1 cellular context compared by ENCODE assay signal in the genomic region with DNA sequence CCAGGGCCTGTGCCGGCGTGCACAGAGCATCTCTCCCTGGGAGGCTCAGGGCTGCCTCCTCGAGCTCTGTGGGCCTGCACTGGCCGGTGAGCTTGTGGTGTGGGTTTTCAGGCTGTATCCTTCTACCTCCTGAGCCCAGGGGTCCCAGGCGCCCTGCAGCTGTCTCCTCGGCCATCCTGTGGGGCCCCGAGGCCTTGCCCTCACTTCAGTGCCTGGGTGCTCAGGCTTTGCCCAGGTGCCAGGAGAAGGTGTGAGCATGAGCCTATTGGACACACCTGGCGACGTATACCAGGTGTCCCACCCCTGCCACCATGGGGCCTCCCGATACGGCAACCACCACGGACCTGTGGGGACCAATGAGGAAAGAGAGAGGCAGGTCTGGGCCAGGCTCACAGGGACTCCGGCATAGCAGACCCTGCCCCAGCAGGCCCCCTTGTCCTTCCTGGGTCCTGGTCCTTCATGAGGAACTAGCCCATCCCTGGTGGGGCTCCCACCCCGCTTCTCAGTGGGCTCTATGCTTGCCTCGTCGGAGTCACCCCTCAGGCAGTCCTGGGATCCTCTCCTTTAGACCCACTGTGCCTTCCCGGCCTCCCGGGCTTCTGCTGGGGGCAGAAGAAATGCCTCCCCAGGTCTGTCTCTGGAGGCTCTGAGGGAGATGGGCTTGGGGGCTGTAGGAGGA.
TF ChIP-seq lines count a peak whose summit lies in the region.

No MANE protein-coding gene starts in this region.

TF ChIP-seq in HepG2, 621 proteins besides CTCF, POLR2A, EP300 and RAD21 (continued from another document):
- TF ChIP-seq, protein P1, sequence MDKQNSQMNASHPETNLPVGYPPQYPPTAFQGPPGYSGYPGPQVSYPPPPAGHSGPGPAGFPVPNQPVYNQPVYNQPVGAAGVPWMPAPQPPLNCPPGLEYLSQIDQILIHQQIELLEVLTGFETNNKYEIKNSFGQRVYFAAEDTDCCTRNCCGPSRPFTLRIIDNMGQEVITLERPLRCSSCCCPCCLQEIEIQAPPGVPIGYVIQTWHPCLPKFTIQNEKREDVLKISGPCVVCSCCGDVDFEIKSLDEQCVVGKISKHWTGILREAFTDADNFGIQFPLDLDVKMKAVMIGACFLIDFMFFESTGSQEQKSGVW (CRISPR knock-in tag; IDR thresholded peaks at IDR 0.05; ENCODE audit: borderline replicate concordance): no peak
- TF ChIP-seq DNMT1 (CRISPR knock-in tag; IDR thresholded peaks at IDR 0.05) (no peak), ZNF326 (CRISPR knock-in tag; IDR thresholded peaks at IDR 0.05; ENCODE audit: borderline replicate concordance) (no peak), SKI (IDR thresholded peaks at IDR 0.05; ENCODE audit: partially characterized antibody) (no peak), IKZF4 (CRISPR knock-in tag; IDR thresholded peaks at IDR 0.05; ENCODE audit: borderline replicate concordance, low read depth, not compliant biosample characterization) (no peak), ZNF329 (CRISPR knock-in tag; IDR thresholded peaks at IDR 0.05; ENCODE audit: low read depth) (no peak), PAX8 (CRISPR knock-in tag; IDR thresholded peaks at IDR 0.05; ENCODE audit: borderline replicate concordance) (no peak), KLF15 (CRISPR knock-in tag; IDR thresholded peaks at IDR 0.05; ENCODE audit: borderline replicate concordance) (no peak), RFX1 (IDR thresholded peaks at IDR 0.05) (no peak), ATF7 (IDR thresholded peaks at IDR 0.05) (no peak), ATF7 (CRISPR knock-in tag; IDR thresholded peaks at IDR 0.05) (no peak), SCMH1 (CRISPR knock-in tag; IDR thresholded peaks at IDR 0.05; ENCODE audit: borderline replicate concordance) (no peak), NFE2L1 (CRISPR knock-in tag; IDR thresholded peaks at IDR 0.05; ENCODE audit: borderline replicate concordance) (no peak)
- TF ChIP-seq, protein P2, sequence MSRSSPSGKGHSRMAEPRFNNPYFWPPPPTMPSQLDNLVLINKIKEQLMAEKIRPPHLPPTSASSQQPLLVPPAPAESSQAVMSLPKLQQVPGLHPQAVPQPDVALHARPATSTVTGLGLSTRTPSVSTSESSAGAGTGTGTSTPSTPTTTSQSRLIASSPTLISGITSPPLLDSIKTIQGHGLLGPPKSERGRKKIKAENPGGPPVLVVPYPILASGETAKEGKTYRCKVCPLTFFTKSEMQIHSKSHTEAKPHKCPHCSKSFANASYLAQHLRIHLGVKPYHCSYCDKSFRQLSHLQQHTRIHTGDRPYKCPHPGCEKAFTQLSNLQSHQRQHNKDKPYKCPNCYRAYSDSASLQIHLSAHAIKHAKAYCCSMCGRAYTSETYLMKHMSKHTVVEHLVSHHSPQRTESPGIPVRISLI (CRISPR knock-in tag; IDR thresholded peaks at IDR 0.05; ENCODE audit: borderline replicate concordance): no peak
- TF ChIP-seq, protein P3, sequence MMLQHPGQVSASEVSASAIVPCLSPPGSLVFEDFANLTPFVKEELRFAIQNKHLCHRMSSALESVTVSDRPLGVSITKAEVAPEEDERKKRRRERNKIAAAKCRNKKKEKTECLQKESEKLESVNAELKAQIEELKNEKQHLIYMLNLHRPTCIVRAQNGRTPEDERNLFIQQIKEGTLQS (CRISPR knock-in tag; IDR thresholded peaks at IDR 0.05): no peak
- TF ChIP-seq, protein P4, sequence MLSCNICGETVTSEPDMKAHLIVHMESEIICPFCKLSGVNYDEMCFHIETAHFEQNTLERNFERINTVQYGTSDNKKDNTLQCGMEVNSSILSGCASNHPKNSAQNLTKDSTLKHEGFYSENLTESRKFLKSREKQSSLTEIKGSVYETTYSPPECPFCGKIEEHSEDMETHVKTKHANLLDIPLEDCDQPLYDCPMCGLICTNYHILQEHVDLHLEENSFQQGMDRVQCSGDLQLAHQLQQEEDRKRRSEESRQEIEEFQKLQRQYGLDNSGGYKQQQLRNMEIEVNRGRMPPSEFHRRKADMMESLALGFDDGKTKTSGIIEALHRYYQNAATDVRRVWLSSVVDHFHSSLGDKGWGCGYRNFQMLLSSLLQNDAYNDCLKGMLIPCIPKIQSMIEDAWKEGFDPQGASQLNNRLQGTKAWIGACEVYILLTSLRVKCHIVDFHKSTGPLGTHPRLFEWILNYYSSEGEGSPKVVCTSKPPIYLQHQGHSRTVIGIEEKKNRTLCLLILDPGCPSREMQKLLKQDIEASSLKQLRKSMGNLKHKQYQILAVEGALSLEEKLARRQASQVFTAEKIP (CRISPR knock-in tag; IDR thresholded peaks at IDR 0.05; ENCODE audit: borderline replicate concordance): no peak
